ENCODE assay signal across 10 cellular contexts in the genomic region with DNA sequence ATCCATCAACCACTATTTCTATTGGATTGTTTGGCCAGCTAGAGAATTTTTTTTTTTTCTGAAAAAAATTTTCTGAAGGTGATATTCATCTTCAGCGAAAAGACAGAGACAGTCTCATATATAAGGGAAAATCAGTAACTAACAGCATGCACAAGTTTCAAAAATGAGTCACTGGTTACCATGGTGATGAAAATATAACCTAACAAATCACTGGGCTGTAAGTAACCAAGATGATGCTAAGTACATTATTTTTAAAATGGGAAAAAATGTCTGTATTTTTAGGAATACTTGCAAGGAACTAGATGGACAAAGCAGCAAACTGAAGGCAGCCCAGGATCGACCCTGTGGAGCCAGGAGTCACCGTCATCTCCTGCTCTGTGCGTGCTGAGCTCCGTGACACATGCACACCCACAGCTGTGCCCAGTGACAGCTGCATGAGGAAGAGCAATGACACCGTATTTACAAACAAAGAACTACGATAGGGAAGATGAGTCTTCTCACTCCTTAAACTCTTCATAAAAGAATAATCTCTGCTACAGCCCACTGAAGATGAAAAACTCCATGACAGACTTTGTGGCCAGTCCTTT.
DNase-seq lines count a peak whose midpoint lies in the region; ATAC-seq and TF ChIP-seq lines count a peak whose summit lies in the region.
"Had no signal": no experiment of that assay in that cellular context is flagged by ENCODE, and none has a peak within 500 bp of the region (broad histone marks: within the 10 kb centered on the region; RNA-seq: fewer than 3 reads in every experiment).

No MANE protein-coding gene starts in this region.

- H3K4me3 ChIP-seq in fibroblast of pulmonary artery (replicated peaks; ENCODE audit: low read depth, low read length), result no peak overlapping the region
- H3K4me3 ChIP-seq: ascending aorta had no signal

- no peaks in the 10 kb centered on the region for H3K27me3 Mint-ChIP-seq in activated CD4-positive, alpha-beta T cell treated with anti-CD3 and anti-CD28 coated beads, Interleukin-2, amount 10 ng/mL, durations not matched to agents 24 days and 14 days

- peaks cover 14% of the 10 kb centered on the region for H3K9me3 Mint-ChIP-seq in activated CD4-positive, alpha-beta T cell treated with anti-CD3 and anti-CD28 coated beads, Interleukin-2, amount 10 ng/mL, durations not matched to agents 24 days and 14 days

- intact Hi-C loops in activated CD4-positive, alpha-beta T cell treated with anti-CD3 and anti-CD28 coated beads, Interleukin-2, amount 10 ng/mL, durations not matched to agents 24 days and 14 days (cut with micrococcal nuclease), result loop anchor here (1.0 kb wide), 2 partner anchors 30 to 42 kb away; no protein-coding TSS in a partner anchor

- H3K4me1 Mint-ChIP-seq in activated CD4-positive, alpha-beta T cell treated with anti-CD3 and anti-CD28 coated beads, Interleukin-2, amount 10 ng/mL, durations not matched to agents 24 days and 14 days, result peaks cover 48% of the 10 kb centered on the region

- no peak for DNase-seq in activated CD4-positive, alpha-beta T cell treated with anti-CD3 and anti-CD28 coated beads, Interleukin-2, amount 10 ng/mL, durations not matched to agents 24 days and 14 days
- DNase-seq in fibroblast of pulmonary artery (ENCODE audit: low read depth) (peak; percentile 7), dermis blood vessel endothelial cell (no peak), D341Med (ENCODE audit: low spot score) (no peak), KG1 (lab: John Stamatoyannopoulos, UW) (no peak)
- DNase-seq in stimulated activated CD4-positive, alpha-beta T cell treated with anti-CD3 and anti-CD28 coated beads, Interleukin-4, amount 100 ng/mL, for 1 hour, result peak; percentile 33
- DNase-seq: NCI-H1436 treated with DMSO at 0.1 percent for 48 hours had no signal

- peak; percentile 44 for ATAC-seq in HG02623 (IDR thresholded peaks at IDR 0.05; ENCODE audit: unreplicated experiment)
- no peak for ATAC-seq in GM21367 (IDR thresholded peaks at IDR 0.05; ENCODE audit: unreplicated experiment)

- peak overlapping the region; percentile 49 for H3K4me3 Mint-ChIP-seq in activated CD4-positive, alpha-beta T cell treated with anti-CD3 and anti-CD28 coated beads, Interleukin-2, amount 10 ng/mL, durations not matched to agents 24 days and 14 days

- H3K36me3 Mint-ChIP-seq in activated CD4-positive, alpha-beta T cell treated with anti-CD3 and anti-CD28 coated beads, Interleukin-2, amount 10 ng/mL, durations not matched to agents 24 days and 14 days (ENCODE audit: low read depth), result peaks cover 82% of the 10 kb centered on the region

- TF ChIP-seq CTCF in fibroblast of pulmonary artery (IDR thresholded peaks at IDR 0.05; ENCODE audit: low read length, missing control alignments), result no peak

- peak overlapping the region; percentile 92 for H3K27ac Mint-ChIP-seq in activated CD4-positive, alpha-beta T cell treated with anti-CD3 and anti-CD28 coated beads, Interleukin-2, amount 10 ng/mL, durations not matched to agents 24 days and 14 days

Comparison
In these comparisons a context has a peak if more than half of its experiments do, and no peak if none do; other contexts are left out.
1. DNase-seq: peak in fibroblast of pulmonary artery (single experiment) and stimulated activated CD4-positive, alpha-beta T cell treated with anti-CD3 and anti-CD28 coated beads, Interleukin-4, amount 100 ng/mL, for 1 hour (single experiment); none in activated CD4-positive, alpha-beta T cell treated with anti-CD3 and anti-CD28 coated beads, Interleukin-2, amount 10 ng/mL, durations not matched to agents 24 days and 14 days (single experiment), dermis blood vessel endothelial cell (single experiment), D341Med (single experiment) and KG1 (single experiment).